8 cellular contexts compared by ENCODE assay signal in the genomic region with DNA sequence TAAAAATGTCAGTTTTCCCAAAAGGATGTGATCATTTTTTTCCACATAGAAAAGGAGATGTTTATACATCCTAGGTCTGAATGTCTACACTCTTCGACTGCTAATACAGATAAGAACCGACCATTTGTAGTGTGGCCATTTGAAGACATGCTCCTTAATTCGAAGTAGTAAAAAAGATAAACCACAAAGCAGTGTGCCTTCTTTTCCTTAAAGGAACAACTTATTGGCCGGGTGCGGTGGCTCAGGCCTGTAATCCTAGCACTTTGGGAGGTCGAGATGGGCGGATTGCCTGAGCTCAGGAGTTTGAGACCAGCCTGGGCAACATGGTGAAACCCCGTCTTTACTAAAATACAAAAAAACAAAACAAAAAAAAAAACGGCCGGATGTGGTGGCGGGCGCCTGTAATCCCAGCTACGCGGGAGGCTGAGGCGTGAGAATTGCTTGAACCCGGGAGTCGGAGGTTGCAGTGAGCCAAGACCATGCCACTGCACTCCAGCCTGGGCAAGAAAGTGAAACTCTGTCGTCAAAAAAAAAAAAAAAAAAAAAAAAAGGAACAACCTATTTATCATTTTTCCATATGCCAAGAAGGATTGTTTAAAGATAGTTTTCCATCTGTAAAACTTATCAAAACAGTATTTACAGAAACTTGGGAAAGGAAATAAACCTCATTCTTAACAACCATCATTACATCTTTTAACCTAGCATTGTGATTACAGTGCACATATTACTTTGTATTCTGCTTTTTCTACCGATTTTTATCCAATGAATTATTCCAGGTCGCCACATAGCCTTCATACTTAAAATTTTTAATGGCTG. TPM values are rescaled to one million over a fixed set of nuclear protein-coding genes. Genes with fewer than 3 reads are reported as not detected.
A peak's percentile ranks its signal among the peaks of the same experiment; 100 is the strongest.
DNase-seq lines count a peak whose midpoint lies in the region; TF ChIP-seq lines count a peak whose summit lies in the region.

No MANE protein-coding gene starts in this region.

- H3K36me3 Mint-ChIP-seq in activated naive CD4-positive, alpha-beta T cell treated with anti-CD3 and anti-CD28 coated beads for 36 hours (ENCODE audit: low read depth) = peaks cover 20% of the 10 kb centered on the region
- peaks cover 34% of the 10 kb centered on the region for H3K36me3 Mint-ChIP-seq in activated T-helper 1 cell treated with anti-CD3 and anti-CD28 coated beads, Interleukin-12 subunit alpha, Interleukin-12 subunit beta, Interleukin-2, Interleukin-4 antibody, amounts not matched to agents 30 ng/mL and 10 ng/mL and 1 ng/mL, durations not matched to agents 14 hours and 24 hours and 36 hours (ENCODE audit: low read depth)

- H3K36me3 ChIP-seq in iPS-18a (ENCODE audit: control insufficient read depth, low read depth, low read length) = no peaks in the 10 kb centered on the region
- H3K36me3 ChIP-seq in transverse colon = no peaks in the 10 kb centered on the region

- H3K9me3 ChIP-seq in iPS-18a (ENCODE audit: control insufficient read depth, low read depth, low read length) = peaks cover 20% of the 10 kb centered on the region
- no peaks in the 10 kb centered on the region for H3K9me3 ChIP-seq in transverse colon

- in situ Hi-C loops in transverse colon (cut with MboI; ENCODE audit: low pct_ligation_motif_present in 1 of 4, low pct_unique_long_range_greater_than_20kb in 1 of 4, low sequenced_read_pairs in 3 of 4) = no loop called here

- 65 to 70% methylated on average over 3 to 20 of the region's 20 CpGs for WGBS in transverse colon (ENCODE audit: low coverage in 1 of 2), 2 donors

- DNase-seq in activated naive CD4-positive, alpha-beta T cell treated with anti-CD3 and anti-CD28 coated beads for 36 hours = no peak
- no peak for DNase-seq in activated naive CD4-positive, alpha-beta T cell (lab: John Stamatoyannopoulos, UW)
- no peak for DNase-seq in activated T-helper 1 cell treated with anti-CD3 and anti-CD28 coated beads, Interleukin-12 subunit alpha, Interleukin-12 subunit beta, Interleukin-2, Interleukin-4 antibody, amounts not matched to agents 30 ng/mL and 10 ng/mL and 1 ng/mL, durations not matched to agents 14 hours and 24 hours and 36 hours (ENCODE audit: low spot score)
- no peak for DNase-seq in transverse colon
- DNase-seq in mesenteric fat pad (ENCODE audit: low spot score) = no peak
- no peak for DNase-seq in stimulated activated CD4-positive, alpha-beta T cell treated with anti-CD3 and anti-CD28 coated beads, Interleukin-4, amount 100 ng/mL, for 24 hours
- no peak for DNase-seq in KG1 (lab: John Stamatoyannopoulos, UW)

- peaks cover 46% of the 10 kb centered on the region for H3K4me1 Mint-ChIP-seq in activated naive CD4-positive, alpha-beta T cell treated with anti-CD3 and anti-CD28 coated beads for 36 hours (ENCODE audit: low read depth)
- peaks cover 58% of the 10 kb centered on the region for H3K4me1 Mint-ChIP-seq in activated T-helper 1 cell treated with anti-CD3 and anti-CD28 coated beads, Interleukin-12 subunit alpha, Interleukin-12 subunit beta, Interleukin-2, Interleukin-4 antibody, amounts not matched to agents 30 ng/mL and 10 ng/mL and 1 ng/mL, durations not matched to agents 14 hours and 24 hours and 36 hours (ENCODE audit: low read depth)

- no peaks in the 10 kb centered on the region for H3K9me3 Mint-ChIP-seq in activated naive CD4-positive, alpha-beta T cell treated with anti-CD3 and anti-CD28 coated beads for 36 hours
- no peaks in the 10 kb centered on the region for H3K9me3 Mint-ChIP-seq in activated T-helper 1 cell treated with anti-CD3 and anti-CD28 coated beads, Interleukin-12 subunit alpha, Interleukin-12 subunit beta, Interleukin-2, Interleukin-4 antibody, amounts not matched to agents 30 ng/mL and 10 ng/mL and 1 ng/mL, durations not matched to agents 14 hours and 24 hours and 36 hours

- intact Hi-C loops in activated naive CD4-positive, alpha-beta T cell treated with anti-CD3 and anti-CD28 coated beads for 36 hours (cut with micrococcal nuclease) = loop anchor here (5.0 to 10.0 kb wide), 3 partner anchors 1061 to 1771 kb away; a partner anchor contains a TSS
- intact Hi-C loops in activated T-helper 1 cell treated with anti-CD3 and anti-CD28 coated beads, Interleukin-12 subunit alpha, Interleukin-12 subunit beta, Interleukin-2, Interleukin-4 antibody, amounts not matched to agents 30 ng/mL and 10 ng/mL and 1 ng/mL, durations not matched to agents 14 hours and 24 hours and 36 hours (cut with micrococcal nuclease) = loop anchor here (1.0 to 10.0 kb wide), 6 partner anchors 14 to 1362 kb away; a partner anchor contains a TSS
- intact Hi-C loops in transverse colon (cut with DNase I; ENCODE audit: low total_unique reads) = no loop called here

- CTCF ChIA-PET in activated naive CD4-positive, alpha-beta T cell treated with anti-CD3 and anti-CD28 coated beads for 36 hours (lab: Charles Lee) = no interaction called here

- H3K27ac ChIP-seq in iPS-18a (ENCODE audit: low read length) = no peak overlapping the region
- peak overlapping the region; percentile 78 to 89 (median 85) for H3K27ac ChIP-seq in transverse colon

- H3K4me3 Mint-ChIP-seq in activated naive CD4-positive, alpha-beta T cell treated with anti-CD3 and anti-CD28 coated beads for 36 hours = peak overlapping the region; percentile 90
- peak overlapping the region; percentile 87 for H3K4me3 Mint-ChIP-seq in activated T-helper 1 cell treated with anti-CD3 and anti-CD28 coated beads, Interleukin-12 subunit alpha, Interleukin-12 subunit beta, Interleukin-2, Interleukin-4 antibody, amounts not matched to agents 30 ng/mL and 10 ng/mL and 1 ng/mL, durations not matched to agents 14 hours and 24 hours and 36 hours

- TF ChIP-seq EP300 in transverse colon (IDR thresholded peaks at IDR 0.05; ENCODE audit: low read depth) = no peak

- H3K4me1 ChIP-seq in iPS-18a (ENCODE audit: control insufficient read depth, low read depth, low read length) (peaks cover 7% of the 10 kb centered on the region), transverse colon (peaks cover 0 to 29% (median 0%) of the 10 kb centered on the region in 4 donors)

- TF ChIP-seq POLR2A in transverse colon (IDR thresholded peaks at IDR 0.05) = no peak

- H3K27me3 Mint-ChIP-seq in activated naive CD4-positive, alpha-beta T cell treated with anti-CD3 and anti-CD28 coated beads for 36 hours (ENCODE audit: low read depth) = no peaks in the 10 kb centered on the region
- no peaks in the 10 kb centered on the region for H3K27me3 Mint-ChIP-seq in activated T-helper 1 cell treated with anti-CD3 and anti-CD28 coated beads, Interleukin-12 subunit alpha, Interleukin-12 subunit beta, Interleukin-2, Interleukin-4 antibody, amounts not matched to agents 30 ng/mL and 10 ng/mL and 1 ng/mL, durations not matched to agents 14 hours and 24 hours and 36 hours (ENCODE audit: insufficient read depth)

- TF ChIP-seq CTCF in transverse colon (IDR thresholded peaks at IDR 0.05) = no peak

- H3K27me3 ChIP-seq in iPS-18a (ENCODE audit: control insufficient read depth, insufficient read depth, low read length) = no peaks in the 10 kb centered on the region
- no peaks in the 10 kb centered on the region for H3K27me3 ChIP-seq in transverse colon

- H3K4me3 ChIP-seq in iPS-18a (ENCODE audit: low read length) (peak overlapping the region; percentile 52), transverse colon (peak overlapping the region in 2 of 4 donors; percentile 34 to 54)

- peak overlapping the region; percentile 96 for H3K27ac Mint-ChIP-seq in activated naive CD4-positive, alpha-beta T cell treated with anti-CD3 and anti-CD28 coated beads for 36 hours
- H3K27ac Mint-ChIP-seq in activated T-helper 1 cell treated with anti-CD3 and anti-CD28 coated beads, Interleukin-12 subunit alpha, Interleukin-12 subunit beta, Interleukin-2, Interleukin-4 antibody, amounts not matched to agents 30 ng/mL and 10 ng/mL and 1 ng/mL, durations not matched to agents 14 hours and 24 hours and 36 hours = peak overlapping the region; percentile 99

- H3K9ac ChIP-seq in iPS-18a (ENCODE audit: low read length) = no peak overlapping the region

RNA-seq across cellular contexts. Expression of a gene that starts 2.6 kb away (rescaled TPM):
- total RNA-seq in activated naive CD4-positive, alpha-beta T cell treated with anti-CD3 and anti-CD28 coated beads for 36 hours = 10 to 100 TPM; 14.2 to 14.4 TPM
- total RNA-seq in activated T-helper 1 cell treated with anti-CD3 and anti-CD28 coated beads, Interleukin-12 subunit alpha, Interleukin-12 subunit beta, Interleukin-2, Interleukin-4 antibody, amounts not matched to agents 30 ng/mL and 10 ng/mL and 1 ng/mL, durations not matched to agents 14 hours and 24 hours and 36 hours = 38.3 and 38.7 TPM in 2 replicates
- total RNA-seq in transverse colon (100 to 1,000 TPM in 1 of 4 donors, 10 to 100 TPM in 3; 23.5 to 195 (median 44.4) TPM), mesenteric fat pad (3.8 TPM)
